34 cellular contexts compared by ENCODE assay signal in the genomic region with DNA sequence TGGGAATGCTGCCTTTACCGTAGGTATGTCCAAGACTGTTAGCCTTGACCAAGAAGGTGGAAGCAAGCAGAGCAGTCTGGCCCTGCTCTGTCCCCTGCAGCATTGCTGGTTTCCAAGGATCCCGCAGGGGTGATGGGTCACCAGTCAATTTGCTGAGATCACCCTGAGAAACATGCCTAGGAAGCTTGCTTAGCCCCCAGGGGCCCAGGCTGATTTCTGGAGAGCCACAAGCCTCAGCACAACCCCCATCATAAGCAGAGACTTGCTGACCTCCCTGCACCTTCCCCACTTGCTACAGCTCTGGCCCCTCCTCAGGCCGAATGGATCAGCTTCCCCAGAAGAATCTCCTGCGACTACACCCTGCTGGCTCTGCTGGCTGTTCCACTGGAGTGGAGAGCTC. TPM values are rescaled to one million over a fixed set of nuclear protein-coding genes. Genes with fewer than 3 reads are reported as not detected.
"Had no signal": no experiment of that assay in that cellular context is flagged by ENCODE, and none has a peak within 500 bp of the region (broad histone marks: within the 10 kb centered on the region; RNA-seq: fewer than 3 reads in every experiment).

No MANE protein-coding gene starts in this region.

- H3K36me3 ChIP-seq: esophagus muscularis mucosa, heart right ventricle, left ventricle myocardium inferior, right lobe of liver, thoracic aorta had no signal

- H3K4me1 ChIP-seq: esophagus muscularis mucosa, foreskin keratinocyte, heart right ventricle, left ventricle myocardium inferior, right lobe of liver had no signal

- DNase-seq: activated CD4-positive, alpha-beta memory T cell treated with anti-CD3 and anti-CD28 coated beads, Interleukin-2, amount 10 ng/mL, durations not matched to agents 7 days and 5 days; activated CD4-positive, alpha-beta T cell treated with anti-CD3 and anti-CD28 coated beads for 1 hour; activated CD4-positive, alpha-beta T cell treated with anti-CD3 and anti-CD28 coated beads, Interleukin-2, amount 10 ng/mL, durations not matched to agents 7 days and 5 days; activated CD8-positive, alpha-beta memory T cell treated with anti-CD3 and anti-CD28 coated beads, Interleukin-2, amount 50 U/mL, for 48 hours; activated gamma-delta T cell treated with Interleukin-2 at 50 U/mL for 16 hours; activated naive CD4-positive, alpha-beta T cell treated with anti-CD3 and anti-CD28 coated beads, Interleukin-2, amount 50 U/mL, for 16 hours; activated T-cell treated with anti-CD3 and anti-CD28 coated beads, Interleukin-2, amount 50 U/mL, for 24 hours; dermis blood vessel endothelial cell; effector CD4-positive, alpha-beta T cell; foreskin keratinocyte; heart right ventricle; left ventricle myocardium inferior; mucosa of descending colon; right lobe of liver; stimulated activated CD4-positive, alpha-beta T cell treated with anti-CD3 and anti-CD28 coated beads, Interleukin-12 subunit alpha, Interleukin-12 subunit beta, amount 100 ng/mL, for 4 hours; stimulated activated CD4-positive, alpha-beta T cell treated with anti-CD3 and anti-CD28 coated beads, Interleukin-4, amount 100 ng/mL, for 24 hours; T-helper 2 cell had no signal

- H3K9me3 ChIP-seq: mucosa of descending colon, right lobe of liver had no signal

- FAIRE-seq: bronchial epithelial cell, colon, islet of Langerhans had no signal

- H3K27ac ChIP-seq: esophagus muscularis mucosa, foreskin keratinocyte, heart right ventricle, left ventricle myocardium inferior, right lobe of liver, skin epidermis, thoracic aorta had no signal

- H3K27me3 ChIP-seq: right lobe of liver had no signal

- ATAC-seq: activated T-helper 17 cell treated with anti-CD3 and anti-CD28 coated beads, Interleukin-2, amount 50 U/mL, for 72 hours; foreskin keratinocyte; heart right ventricle; mucosa of descending colon; natural killer cell treated with Interleukin-12 subunit alpha and Interleukin-12 subunit beta and Interleukin-15 and Interleukin-18, amount 100 ng/mL, for 72 hours; right lobe of liver; stimulated activated effector memory CD8-positive, alpha-beta T cell treated with anti-CD3 and anti-CD28 coated beads, Interleukin-12 subunit alpha, Interleukin-12 subunit beta, amount 100 ng/mL, for 72 hours; WTC11 had no signal

- H3K4me3 ChIP-seq: esophagus muscularis mucosa, heart right ventricle, left ventricle myocardium inferior, lung, mucosa of descending colon, right lobe of liver, skin epidermis, thoracic aorta had no signal

RNA-seq across cellular contexts. Expression of a gene that starts 21.5 kb away (rescaled TPM):
- total RNA-seq: activated CD4-positive, alpha-beta memory T cell treated with anti-CD3 and anti-CD28 coated beads, Interleukin-2, amount 10 ng/mL, durations not matched to agents 7 days and 5 days; activated CD4-positive, alpha-beta T cell treated with anti-CD3 and anti-CD28 coated beads, Interleukin-2, amount 10 ng/mL, durations not matched to agents 7 days and 5 days; activated T-helper 17 cell treated with anti-CD3 and anti-CD28 coated beads, Interleukin-2, amount 50 U/mL, for 72 hours; dermis blood vessel endothelial cell; heart right ventricle; left ventricle myocardium inferior; mesenteric fat pad; mucosa of descending colon; myocyte; natural killer cell treated with Interleukin-12 subunit alpha and Interleukin-12 subunit beta and Interleukin-15 and Interleukin-18, amount 100 ng/mL, for 72 hours; osteoblast; progenitor cell of endocrine pancreas; subcutaneous adipose tissue; thoracic aorta had no signal
- polyA plus RNA-seq: heart right ventricle had no signal

RNA-seq across cellular contexts. Expression of a gene that starts 42.1 kb away (rescaled TPM):
- total RNA-seq: activated CD4-positive, alpha-beta memory T cell treated with anti-CD3 and anti-CD28 coated beads, Interleukin-2, amount 10 ng/mL, durations not matched to agents 7 days and 5 days; activated CD4-positive, alpha-beta T cell treated with anti-CD3 and anti-CD28 coated beads, Interleukin-2, amount 10 ng/mL, durations not matched to agents 7 days and 5 days; activated T-helper 17 cell treated with anti-CD3 and anti-CD28 coated beads, Interleukin-2, amount 50 U/mL, for 72 hours; bronchial epithelial cell; dermis blood vessel endothelial cell; esophagus muscularis mucosa; foreskin keratinocyte; left ventricle myocardium inferior; lung; mesenteric fat pad; mucosa of descending colon; myocyte; osteoblast; progenitor cell of endocrine pancreas; renal cortical epithelial cell; right lobe of liver; subcutaneous adipose tissue; thoracic aorta; WTC11 had no signal
- polyA plus RNA-seq: foreskin keratinocyte, heart right ventricle, lung had no signal
